In the genomic region with DNA sequence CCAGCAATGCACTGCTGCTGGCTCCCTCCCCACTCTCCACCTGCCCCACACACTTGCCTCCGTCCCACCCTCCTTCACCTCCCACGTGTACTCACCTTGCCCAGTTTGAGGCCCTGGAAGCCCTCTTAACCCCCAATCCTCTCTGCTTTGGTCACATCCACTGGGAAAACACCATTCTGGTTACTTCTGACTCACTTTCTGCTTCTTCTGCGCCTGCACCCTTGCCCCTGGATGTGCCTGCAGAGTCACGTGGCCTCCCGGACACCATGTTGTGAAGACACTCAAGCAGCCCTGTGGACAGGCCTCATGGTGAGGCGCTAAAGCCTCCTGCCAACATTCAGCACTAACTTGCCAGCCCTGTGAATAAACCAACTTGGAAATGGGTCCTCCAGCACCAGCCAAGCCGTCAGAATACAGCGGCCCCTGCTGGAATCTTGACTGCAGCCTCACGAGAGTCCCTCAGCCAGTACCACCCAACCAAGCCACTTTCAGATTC, we compare ENCODE assay signal across 6 cellular contexts. TPM values are rescaled to one million over a fixed set of nuclear protein-coding genes. Genes with fewer than 3 reads are reported as not detected.
DNase-seq lines count a peak whose midpoint lies in the region; ATAC-seq and TF ChIP-seq lines count a peak whose summit lies in the region.

No MANE protein-coding gene starts in this region.

- no peak overlapping the region for H3K27ac Mint-ChIP-seq in activated naive CD8-positive, alpha-beta T cell treated with anti-CD3 and anti-CD28 coated beads, Interleukin-2, amount 10 ng/mL, durations not matched to agents 7 days and 5 days
- H3K27ac Mint-ChIP-seq in activated naive CD8-positive, alpha-beta T cell treated with anti-CD3 and anti-CD28 coated beads, Interleukin-2, amount 50 U/mL, for 24 hours: no peak overlapping the region
- no peak overlapping the region for H3K27ac Mint-ChIP-seq in activated T-helper 1 cell treated with anti-CD3 and anti-CD28 coated beads, Interleukin-12 subunit alpha, Interleukin-12 subunit beta, Interleukin-2, Interleukin-4 antibody, amounts not matched to agents 30 ng/mL and 10 ng/mL and 1 ng/mL, durations not matched to agents 14 hours and 24 hours and 36 hours

- H3K27me3 Mint-ChIP-seq in activated naive CD8-positive, alpha-beta T cell treated with anti-CD3 and anti-CD28 coated beads, Interleukin-2, amount 10 ng/mL, durations not matched to agents 7 days and 5 days: no peaks in the 10 kb centered on the region
- no peaks in the 10 kb centered on the region for H3K27me3 Mint-ChIP-seq in activated naive CD8-positive, alpha-beta T cell treated with anti-CD3 and anti-CD28 coated beads, Interleukin-2, amount 50 U/mL, for 24 hours
- peaks cover 5% of the 10 kb centered on the region for H3K27me3 Mint-ChIP-seq in activated T-helper 1 cell treated with anti-CD3 and anti-CD28 coated beads, Interleukin-12 subunit alpha, Interleukin-12 subunit beta, Interleukin-2, Interleukin-4 antibody, amounts not matched to agents 30 ng/mL and 10 ng/mL and 1 ng/mL, durations not matched to agents 14 hours and 24 hours and 36 hours (ENCODE audit: insufficient read depth)

- H3K4me1 Mint-ChIP-seq in activated naive CD8-positive, alpha-beta T cell treated with anti-CD3 and anti-CD28 coated beads, Interleukin-2, amount 10 ng/mL, durations not matched to agents 7 days and 5 days: peaks cover 12% of the 10 kb centered on the region
- no peaks in the 10 kb centered on the region for H3K4me1 Mint-ChIP-seq in activated naive CD8-positive, alpha-beta T cell treated with anti-CD3 and anti-CD28 coated beads, Interleukin-2, amount 50 U/mL, for 24 hours
- peaks cover 14% of the 10 kb centered on the region for H3K4me1 Mint-ChIP-seq in activated T-helper 1 cell treated with anti-CD3 and anti-CD28 coated beads, Interleukin-12 subunit alpha, Interleukin-12 subunit beta, Interleukin-2, Interleukin-4 antibody, amounts not matched to agents 30 ng/mL and 10 ng/mL and 1 ng/mL, durations not matched to agents 14 hours and 24 hours and 36 hours (ENCODE audit: low read depth)

- peak; percentile 34 for TF ChIP-seq CTCF in cardiac fibroblast (IDR thresholded peaks at IDR 0.05; ENCODE audit: low read depth, low read length)

- H3K4me3 ChIP-seq in cardiac fibroblast (replicated peaks in 1 of 2; ENCODE audit: low read depth in 2 of 2, low read length in 2 of 2): no peak overlapping the region

- no peaks in the 10 kb centered on the region for H3K36me3 Mint-ChIP-seq in activated naive CD8-positive, alpha-beta T cell treated with anti-CD3 and anti-CD28 coated beads, Interleukin-2, amount 10 ng/mL, durations not matched to agents 7 days and 5 days
- H3K36me3 Mint-ChIP-seq in activated naive CD8-positive, alpha-beta T cell treated with anti-CD3 and anti-CD28 coated beads, Interleukin-2, amount 50 U/mL, for 24 hours (ENCODE audit: low read depth): no peaks in the 10 kb centered on the region
- no peaks in the 10 kb centered on the region for H3K36me3 Mint-ChIP-seq in activated T-helper 1 cell treated with anti-CD3 and anti-CD28 coated beads, Interleukin-12 subunit alpha, Interleukin-12 subunit beta, Interleukin-2, Interleukin-4 antibody, amounts not matched to agents 30 ng/mL and 10 ng/mL and 1 ng/mL, durations not matched to agents 14 hours and 24 hours and 36 hours (ENCODE audit: low read depth)

- H3K4me3 Mint-ChIP-seq in activated naive CD8-positive, alpha-beta T cell treated with anti-CD3 and anti-CD28 coated beads, Interleukin-2, amount 10 ng/mL, durations not matched to agents 7 days and 5 days: no peak overlapping the region
- H3K4me3 Mint-ChIP-seq in activated naive CD8-positive, alpha-beta T cell treated with anti-CD3 and anti-CD28 coated beads, Interleukin-2, amount 50 U/mL, for 24 hours: no peak overlapping the region
- H3K4me3 Mint-ChIP-seq in activated T-helper 1 cell treated with anti-CD3 and anti-CD28 coated beads, Interleukin-12 subunit alpha, Interleukin-12 subunit beta, Interleukin-2, Interleukin-4 antibody, amounts not matched to agents 30 ng/mL and 10 ng/mL and 1 ng/mL, durations not matched to agents 14 hours and 24 hours and 36 hours: no peak overlapping the region

- no peaks in the 10 kb centered on the region for H3K9me3 Mint-ChIP-seq in activated naive CD8-positive, alpha-beta T cell treated with anti-CD3 and anti-CD28 coated beads, Interleukin-2, amount 10 ng/mL, durations not matched to agents 7 days and 5 days
- H3K9me3 Mint-ChIP-seq in activated naive CD8-positive, alpha-beta T cell treated with anti-CD3 and anti-CD28 coated beads, Interleukin-2, amount 50 U/mL, for 24 hours: no peaks in the 10 kb centered on the region
- no peaks in the 10 kb centered on the region for H3K9me3 Mint-ChIP-seq in activated T-helper 1 cell treated with anti-CD3 and anti-CD28 coated beads, Interleukin-12 subunit alpha, Interleukin-12 subunit beta, Interleukin-2, Interleukin-4 antibody, amounts not matched to agents 30 ng/mL and 10 ng/mL and 1 ng/mL, durations not matched to agents 14 hours and 24 hours and 36 hours

- intact Hi-C loops in activated T-helper 1 cell treated with anti-CD3 and anti-CD28 coated beads, Interleukin-12 subunit alpha, Interleukin-12 subunit beta, Interleukin-2, Interleukin-4 antibody, amounts not matched to agents 30 ng/mL and 10 ng/mL and 1 ng/mL, durations not matched to agents 14 hours and 24 hours and 36 hours (cut with micrococcal nuclease): no loop called here

- DNase-seq in activated naive CD8-positive, alpha-beta T cell treated with anti-CD3 and anti-CD28 coated beads, Interleukin-2, amount 10 ng/mL, durations not matched to agents 7 days and 5 days: no peak
- no peak for DNase-seq in activated naive CD8-positive, alpha-beta T cell treated with anti-CD3 and anti-CD28 coated beads, Interleukin-2, amount 50 U/mL, for 24 hours
- peak; percentile 26 to 45 for DNase-seq in cardiac fibroblast (ENCODE audit: low read depth in 2 of 2)
- peak; percentile 40 for DNase-seq in stimulated activated naive CD4-positive, alpha-beta T cell treated with Interleukin-2 at 50 U/mL for 16 hours (lab: John Stamatoyannopoulos, UW)
- DNase-seq in activated T-helper 1 cell treated with anti-CD3 and anti-CD28 coated beads, Interleukin-12 subunit alpha, Interleukin-12 subunit beta, Interleukin-2, Interleukin-4 antibody, amounts not matched to agents 30 ng/mL and 10 ng/mL and 1 ng/mL, durations not matched to agents 14 hours and 24 hours and 36 hours (ENCODE audit: low spot score): no peak

- ATAC-seq in activated naive CD8-positive, alpha-beta T cell treated with anti-CD3 and anti-CD28 coated beads, Interleukin-2, amount 10 ng/mL, durations not matched to agents 7 days and 5 days (ENCODE audit: low read depth): peak; percentile 26
- ATAC-seq in activated naive CD8-positive, alpha-beta T cell treated with anti-CD3 and anti-CD28 coated beads, Interleukin-2, amount 50 U/mL, for 24 hours: no peak
- ATAC-seq in GM19467 (IDR thresholded peaks at IDR 0.05; ENCODE audit: unreplicated experiment): no peak

- POLR2A ChIA-PET in activated naive CD8-positive, alpha-beta T cell treated with anti-CD3 and anti-CD28 coated beads, Interleukin-2, amount 10 ng/mL, durations not matched to agents 7 days and 5 days (lab: Charles Lee): no interaction called here

RNA-seq across cellular contexts. Expression of a gene that starts 2.6 kb away (rescaled TPM):
- total RNA-seq in activated naive CD8-positive, alpha-beta T cell treated with anti-CD3 and anti-CD28 coated beads, Interleukin-2, amount 10 ng/mL, durations not matched to agents 7 days and 5 days: 10 to 100 TPM; 19.8 to 22.3 TPM
- total RNA-seq in activated T-helper 1 cell treated with anti-CD3 and anti-CD28 coated beads, Interleukin-12 subunit alpha, Interleukin-12 subunit beta, Interleukin-2, Interleukin-4 antibody, amounts not matched to agents 30 ng/mL and 10 ng/mL and 1 ng/mL, durations not matched to agents 14 hours and 24 hours and 36 hours: 11.5 and 12.7 TPM in 2 replicates

RNA-seq across cellular contexts. Expression of a gene that starts 20.0 kb away (rescaled TPM):
- total RNA-seq in activated naive CD8-positive, alpha-beta T cell treated with anti-CD3 and anti-CD28 coated beads, Interleukin-2, amount 10 ng/mL, durations not matched to agents 7 days and 5 days: 10 to 100 TPM; 24.2 to 25.8 TPM
- total RNA-seq in activated T-helper 1 cell treated with anti-CD3 and anti-CD28 coated beads, Interleukin-12 subunit alpha, Interleukin-12 subunit beta, Interleukin-2, Interleukin-4 antibody, amounts not matched to agents 30 ng/mL and 10 ng/mL and 1 ng/mL, durations not matched to agents 14 hours and 24 hours and 36 hours: 17.4 and 17.7 TPM in 2 replicates

RNA-seq across cellular contexts. Expression of a gene that starts 22.9 kb away (rescaled TPM):
- 10 to 100 TPM; 85.5 to 95.7 TPM for total RNA-seq in activated naive CD8-positive, alpha-beta T cell treated with anti-CD3 and anti-CD28 coated beads, Interleukin-2, amount 10 ng/mL, durations not matched to agents 7 days and 5 days
- 91.8 and 92.5 TPM in 2 replicates for total RNA-seq in activated T-helper 1 cell treated with anti-CD3 and anti-CD28 coated beads, Interleukin-12 subunit alpha, Interleukin-12 subunit beta, Interleukin-2, Interleukin-4 antibody, amounts not matched to agents 30 ng/mL and 10 ng/mL and 1 ng/mL, durations not matched to agents 14 hours and 24 hours and 36 hours

RNA-seq across cellular contexts. Expression of a gene that starts 23.1 kb away (rescaled TPM):
- 10 to 100 TPM; 37.3 to 41.2 TPM for total RNA-seq in activated naive CD8-positive, alpha-beta T cell treated with anti-CD3 and anti-CD28 coated beads, Interleukin-2, amount 10 ng/mL, durations not matched to agents 7 days and 5 days
- total RNA-seq in activated T-helper 1 cell treated with anti-CD3 and anti-CD28 coated beads, Interleukin-12 subunit alpha, Interleukin-12 subunit beta, Interleukin-2, Interleukin-4 antibody, amounts not matched to agents 30 ng/mL and 10 ng/mL and 1 ng/mL, durations not matched to agents 14 hours and 24 hours and 36 hours: 31.9 and 34.5 TPM in 2 replicates

RNA-seq across cellular contexts. Expression of a gene that starts 33.7 kb away (rescaled TPM):
- 10 to 100 TPM; 22.4 to 28.3 TPM for total RNA-seq in activated naive CD8-positive, alpha-beta T cell treated with anti-CD3 and anti-CD28 coated beads, Interleukin-2, amount 10 ng/mL, durations not matched to agents 7 days and 5 days
- total RNA-seq in activated T-helper 1 cell treated with anti-CD3 and anti-CD28 coated beads, Interleukin-12 subunit alpha, Interleukin-12 subunit beta, Interleukin-2, Interleukin-4 antibody, amounts not matched to agents 30 ng/mL and 10 ng/mL and 1 ng/mL, durations not matched to agents 14 hours and 24 hours and 36 hours: 19.9 and 30.9 TPM in 2 replicates

Comparison
In these comparisons a context has a peak if more than half of its experiments do, and no peak if none do; other contexts are left out.
1. DNase-seq: peak in cardiac fibroblast (2 of 2) and stimulated activated naive CD4-positive, alpha-beta T cell treated with Interleukin-2 at 50 U/mL for 16 hours (single experiment); none in activated naive CD8-positive, alpha-beta T cell treated with anti-CD3 and anti-CD28 coated beads, Interleukin-2, amount 10 ng/mL, durations not matched to agents 7 days and 5 days (single experiment), activated naive CD8-positive, alpha-beta T cell treated with anti-CD3 and anti-CD28 coated beads, Interleukin-2, amount 50 U/mL, for 24 hours (single experiment) and activated T-helper 1 cell treated with anti-CD3 and anti-CD28 coated beads, Interleukin-12 subunit alpha, Interleukin-12 subunit beta, Interleukin-2, Interleukin-4 antibody, amounts not matched to agents 30 ng/mL and 10 ng/mL and 1 ng/mL, durations not matched to agents 14 hours and 24 hours and 36 hours (single experiment).